8 cellular contexts compared by ENCODE assay signal in genomic region chr6:166512567-166512966, GRCh38.
DNase-seq lines count a peak whose midpoint lies in the region; ATAC-seq lines count a peak whose summit lies in the region.

No MANE protein-coding gene starts in this region.

- H3K27me3 Mint-ChIP-seq in activated CD4-positive, alpha-beta T cell treated with anti-CD3 and anti-CD28 coated beads, Interleukin-2, amount 10 ng/mL, durations not matched to agents 7 days and 5 days = no peaks in the 10 kb centered on the region

- DNase-seq in NCI-H748 (lab: John Stamatoyannopoulos, UW; ENCODE audit: unreplicated experiment) (peak; percentile 11), NCI-H748 treated with DMSO at 0.1 percent for 48 hours (lab: John Stamatoyannopoulos, UW) (no peak), islet precursor cell (no peak), epidermal melanocyte (ENCODE audit: insufficient read length, low spot score) (no peak)
- DNase-seq in activated CD4-positive, alpha-beta T cell treated with anti-CD3 and anti-CD28 coated beads, Interleukin-2, amount 10 ng/mL, durations not matched to agents 7 days and 5 days = peak; percentile 30
- DNase-seq in stimulated activated CD8-positive, alpha-beta memory T cell treated with anti-CD3 and anti-CD28 coated beads, Interleukin-12 subunit alpha, Interleukin-12 subunit beta, amount 100 ng/mL, for 4 hours (ENCODE audit: low read depth) = peak; percentile 15
- DNase-seq in NK-92 treated with Interleukin-12 subunit alpha and Interleukin-12 subunit beta, amount 100 ng/mL, for 24 hours (lab: John Stamatoyannopoulos, UW) = no peak

- CTCF ChIA-PET in activated CD4-positive, alpha-beta T cell treated with anti-CD3 and anti-CD28 coated beads, Interleukin-2, amount 10 ng/mL, durations not matched to agents 7 days and 5 days (lab: Charles Lee) = interaction anchor here (1.4 kb wide), 1 partner anchor 13 kb away, joined by 4 read pairs; no protein-coding TSS in a partner anchor

- H3K4me3 Mint-ChIP-seq in activated CD4-positive, alpha-beta T cell treated with anti-CD3 and anti-CD28 coated beads, Interleukin-2, amount 10 ng/mL, durations not matched to agents 7 days and 5 days = no peak overlapping the region

- POLR2A ChIA-PET in activated CD4-positive, alpha-beta T cell treated with anti-CD3 and anti-CD28 coated beads, Interleukin-2, amount 10 ng/mL, durations not matched to agents 7 days and 5 days (lab: Charles Lee) = interaction anchor here (0.7 kb wide), 1 partner anchor 72 kb away, joined by 3 read pairs; no protein-coding TSS in a partner anchor

- H3K4me1 Mint-ChIP-seq in activated CD4-positive, alpha-beta T cell treated with anti-CD3 and anti-CD28 coated beads, Interleukin-2, amount 10 ng/mL, durations not matched to agents 7 days and 5 days = peaks cover 2% of the 10 kb centered on the region

- no peak overlapping the region for H3K27ac Mint-ChIP-seq in activated CD4-positive, alpha-beta T cell treated with anti-CD3 and anti-CD28 coated beads, Interleukin-2, amount 10 ng/mL, durations not matched to agents 7 days and 5 days

- no peaks in the 10 kb centered on the region for H3K36me3 Mint-ChIP-seq in activated CD4-positive, alpha-beta T cell treated with anti-CD3 and anti-CD28 coated beads, Interleukin-2, amount 10 ng/mL, durations not matched to agents 7 days and 5 days (ENCODE audit: low read depth)

- no peaks in the 10 kb centered on the region for H3K9me3 Mint-ChIP-seq in activated CD4-positive, alpha-beta T cell treated with anti-CD3 and anti-CD28 coated beads, Interleukin-2, amount 10 ng/mL, durations not matched to agents 7 days and 5 days

- ATAC-seq in HG03039 (IDR thresholded peaks at IDR 0.05; ENCODE audit: unreplicated experiment) = peak; percentile 90

Comparison
In these comparisons a context has a peak if more than half of its experiments do, and no peak if none do; other contexts are left out.
1. DNase-seq: peak in NCI-H748 (single experiment), activated CD4-positive, alpha-beta T cell treated with anti-CD3 and anti-CD28 coated beads, Interleukin-2, amount 10 ng/mL, durations not matched to agents 7 days and 5 days (single experiment) and stimulated activated CD8-positive, alpha-beta memory T cell treated with anti-CD3 and anti-CD28 coated beads, Interleukin-12 subunit alpha, Interleukin-12 subunit beta, amount 100 ng/mL, for 4 hours (single experiment); none in NCI-H748 treated with DMSO at 0.1 percent for 48 hours (single experiment), islet precursor cell (single experiment), NK-92 treated with Interleukin-12 subunit alpha and Interleukin-12 subunit beta, amount 100 ng/mL, for 24 hours (single experiment) and epidermal melanocyte (single experiment).